8 cellular contexts compared by ENCODE assay signal in genomic region chr10:17648243-17648750, GRCh38. TPM values are rescaled to one million over a fixed set of nuclear protein-coding genes. Genes with fewer than 3 reads are reported as not detected.
DNase-seq lines count a peak whose midpoint lies in the region; ATAC-seq and TF ChIP-seq lines count a peak whose summit lies in the region.
"Not testable (repeated sequence)": the region's sequence is repeated elsewhere in the genome, so short reads cannot be mapped to it uniquely, and the experiment has no call there.

No MANE protein-coding gene starts in this region.

- H3K27ac Mint-ChIP-seq in H9 = 0 out of 7 replicates have a peak overlapping the region, but pooled peaks of 1 of the 3 experiments have one; percentile 12
- peak overlapping the region; percentile 94 for H3K27ac Mint-ChIP-seq in activated CD8-positive, alpha-beta T cell treated with anti-CD3 and anti-CD28 coated beads for 36 hours
- peak overlapping the region; percentile 82 for H3K27ac Mint-ChIP-seq in activated T-helper 1 cell treated with anti-CD3 and anti-CD28 coated beads, Interleukin-12 subunit alpha, Interleukin-12 subunit beta, Interleukin-2, Interleukin-4 antibody, amounts not matched to agents 30 ng/mL and 10 ng/mL and 1 ng/mL, durations not matched to agents 14 hours and 24 hours and 36 hours
- H3K27ac Mint-ChIP-seq in naive thymus-derived CD4-positive, alpha-beta T cell = peak overlapping the region; percentile 47 to 94 (median 74)

- DNase-seq in H9 = not testable (repeated sequence)
- peak; percentile 19 to 93 (median 59) for DNase-seq in T-helper 2 cell
- peak; percentile 91 for DNase-seq in activated CD8-positive, alpha-beta T cell treated with anti-CD3 and anti-CD28 coated beads for 36 hours
- peak; percentile 34 for DNase-seq in activated T-helper 1 cell treated with anti-CD3 and anti-CD28 coated beads, Interleukin-12 subunit alpha, Interleukin-12 subunit beta, Interleukin-2, Interleukin-4 antibody, amounts not matched to agents 30 ng/mL and 10 ng/mL and 1 ng/mL, durations not matched to agents 14 hours and 24 hours and 36 hours (ENCODE audit: low spot score)
- peak; percentile 63 for DNase-seq in central memory CD4-positive, alpha-beta T cell
- DNase-seq in naive thymus-derived CD4-positive, alpha-beta T cell = peak in 4 of 9 donors; percentile 3 to 37 (median 6)
- DNase-seq in stimulated activated CD4-positive, alpha-beta T cell treated with anti-CD3 and anti-CD28 coated beads, Interleukin-4, amount 100 ng/mL, for 48 hours (ENCODE audit: low read depth in 2 of 2) = peak; percentile 19 to 28
- DNase-seq in stimulated activated naive CD8-positive, alpha-beta T cell treated with anti-CD3 and anti-CD28 coated beads, Interleukin-15, Interleukin-2, amounts not matched to agents 100 U/mL and 50 U/mL, for 24 hours = peak; percentile 77

- no CpG with 5 or more reads among the region's 9 CpGs for WGBS in H9 (ENCODE audit: extremely low coverage, insufficient read length, low lambda C conversion rate)

- H3K4ac ChIP-seq in H9 (ENCODE audit: low read depth, low read length) = not testable (repeated sequence)

- peak overlapping the region; percentile 10 for H4K91ac ChIP-seq in H9 (ENCODE audit: insufficient read length, low read depth, low read length)

- not testable (repeated sequence) for H3K56ac ChIP-seq in H9 (ENCODE audit: insufficient read length, low read depth, low read length)

- not testable (repeated sequence) for H3T11ph ChIP-seq in H9 (ENCODE audit: low read length)

- H2AFZ ChIP-seq in H9 (ENCODE audit: low read length) = not testable (repeated sequence)

- H3K4me3 Mint-ChIP-seq in H9 = not testable (repeated sequence)
- H3K4me3 Mint-ChIP-seq in activated CD8-positive, alpha-beta T cell treated with anti-CD3 and anti-CD28 coated beads for 36 hours = peak overlapping the region; percentile 67
- H3K4me3 Mint-ChIP-seq in activated T-helper 1 cell treated with anti-CD3 and anti-CD28 coated beads, Interleukin-12 subunit alpha, Interleukin-12 subunit beta, Interleukin-2, Interleukin-4 antibody, amounts not matched to agents 30 ng/mL and 10 ng/mL and 1 ng/mL, durations not matched to agents 14 hours and 24 hours and 36 hours = peak overlapping the region; percentile 59
- H3K4me3 Mint-ChIP-seq in naive thymus-derived CD4-positive, alpha-beta T cell = peak overlapping the region; percentile 73 to 99 (median 82)

- H3K9me3 ChIP-seq in H9 (ENCODE audit: control insufficient read depth, low read depth, low read length); naive thymus-derived CD4-positive, alpha-beta T cell (ENCODE audit: control insufficient read depth in 2 of 3, low read length in 3 of 3): not testable (repeated sequence)

- H3K4me2 ChIP-seq in H9 (ENCODE audit: insufficient read depth, insufficient read length, low read length) = not testable (repeated sequence)

- H3K14ac ChIP-seq in H9 (ENCODE audit: insufficient read depth, low read length) = not testable (repeated sequence)

- not testable (repeated sequence) for H3K36me3 ChIP-seq in naive thymus-derived CD4-positive, alpha-beta T cell (ENCODE audit: control insufficient read depth in 2 of 3, insufficient read depth in 3 of 3, low read length in 3 of 3)

- H3K23me2 ChIP-seq in H9 (ENCODE audit: insufficient read length, low read depth, low read length, poor library complexity, severe bottlenecking) = not testable (repeated sequence)

- TF ChIP-seq CTCF in H9 (conservative IDR thresholded peaks at IDR 0.05); activated CD8-positive, alpha-beta T cell treated with anti-CD3 and anti-CD28 coated beads for 36 hours (IDR thresholded peaks at IDR 0.05): not testable (repeated sequence)

- H2BK15ac ChIP-seq in H9 (ENCODE audit: low read depth, low read length) = not testable (repeated sequence)

- H3K79me2 ChIP-seq in H9 (ENCODE audit: insufficient read depth, low read length) = peaks cover 36% of the 10 kb centered on the region

- H3K4me1 ChIP-seq in H9 (ENCODE audit: insufficient read depth, low read length) = not testable (repeated sequence)
- H3K4me1 ChIP-seq in naive thymus-derived CD4-positive, alpha-beta T cell (ENCODE audit: control insufficient read depth in 2 of 2, insufficient read depth in 2 of 2, low read length in 2 of 2) = peaks cover 17 to 31% of the 10 kb centered on the region in 2 donors

- peak overlapping the region; percentile 29 for H3K4me3 ChIP-seq in naive thymus-derived CD4-positive, alpha-beta T cell (ENCODE audit: low read length)

- H3K18ac ChIP-seq in H9 (ENCODE audit: insufficient read length, low read depth, low read length) = not testable (repeated sequence)

- not testable (repeated sequence) for H4K8ac ChIP-seq in H9 (replicated peaks; ENCODE audit: insufficient read length, low read depth, low read length)

- not testable (repeated sequence) for H3K79me1 ChIP-seq in H9 (ENCODE audit: insufficient read depth, low read depth, low read length, poor library complexity, severe bottlenecking)

- ATAC-seq in activated CD8-positive, alpha-beta T cell treated with anti-CD3 and anti-CD28 coated beads for 36 hours = peak; percentile 50
- not testable (repeated sequence) for ATAC-seq in naive thymus-derived CD4-positive, alpha-beta T cell
- peak; percentile 72 for ATAC-seq in stimulated activated naive CD8-positive, alpha-beta T cell treated with anti-CD3 and anti-CD28 coated beads, Interleukin-15, Interleukin-2, amounts not matched to agents 100 U/mL and 50 U/mL, for 24 hours

- H3K27ac ChIP-seq in H9 (ENCODE audit: insufficient read length, low read depth, low read length) = not testable (repeated sequence)
- H3K27ac ChIP-seq in naive thymus-derived CD4-positive, alpha-beta T cell (ENCODE audit: low read depth, low read length) = peak overlapping the region; percentile 42

- peaks cover 22 to 28% (median 28%) of the 10 kb centered on the region in 3 experiments for H3K36me3 Mint-ChIP-seq in H9 (ENCODE audit: insufficient read depth in 1 of 3, low read depth in 3 of 3)
- peaks cover 58% of the 10 kb centered on the region for H3K36me3 Mint-ChIP-seq in activated CD8-positive, alpha-beta T cell treated with anti-CD3 and anti-CD28 coated beads for 36 hours (ENCODE audit: low read depth)
- peaks cover 50% of the 10 kb centered on the region for H3K36me3 Mint-ChIP-seq in activated T-helper 1 cell treated with anti-CD3 and anti-CD28 coated beads, Interleukin-12 subunit alpha, Interleukin-12 subunit beta, Interleukin-2, Interleukin-4 antibody, amounts not matched to agents 30 ng/mL and 10 ng/mL and 1 ng/mL, durations not matched to agents 14 hours and 24 hours and 36 hours (ENCODE audit: low read depth)
- peaks cover 6 to 46% (median 23%) of the 10 kb centered on the region in 5 donors for H3K36me3 Mint-ChIP-seq in naive thymus-derived CD4-positive, alpha-beta T cell

- not testable (repeated sequence) for H3K27me3 Mint-ChIP-seq in H9 (ENCODE audit: low read depth); activated CD8-positive, alpha-beta T cell treated with anti-CD3 and anti-CD28 coated beads for 36 hours; activated T-helper 1 cell treated with anti-CD3 and anti-CD28 coated beads, Interleukin-12 subunit alpha, Interleukin-12 subunit beta, Interleukin-2, Interleukin-4 antibody, amounts not matched to agents 30 ng/mL and 10 ng/mL and 1 ng/mL, durations not matched to agents 14 hours and 24 hours and 36 hours (ENCODE audit: insufficient read depth); naive thymus-derived CD4-positive, alpha-beta T cell

- H2BK20ac ChIP-seq in H9 (ENCODE audit: low read depth, low read length, poor library complexity, severe bottlenecking) = not testable (repeated sequence)

- not testable (repeated sequence) for H2BK12ac ChIP-seq in H9 (ENCODE audit: insufficient read length, low read depth, low read length)

- intact Hi-C loops in activated CD8-positive, alpha-beta T cell treated with anti-CD3 and anti-CD28 coated beads for 36 hours (cut with micrococcal nuclease) = loop anchor here (1.0 to 10.0 kb wide), 2 partner anchors 34 to 413 kb away; no protein-coding TSS in a partner anchor
- intact Hi-C loops in activated T-helper 1 cell treated with anti-CD3 and anti-CD28 coated beads, Interleukin-12 subunit alpha, Interleukin-12 subunit beta, Interleukin-2, Interleukin-4 antibody, amounts not matched to agents 30 ng/mL and 10 ng/mL and 1 ng/mL, durations not matched to agents 14 hours and 24 hours and 36 hours (cut with micrococcal nuclease) = loop anchor here (10.0 kb wide), 1 partner anchor 623 kb away; no protein-coding TSS in a partner anchor
- intact Hi-C loops in naive thymus-derived CD4-positive, alpha-beta T cell (cut with micrococcal nuclease) = loop anchor here (2.0 to 10.0 kb wide), 7 partner anchors 15 to 1783 kb away; partner anchors contain the start of genes MINDY3 (in 1 of the 2), ST8SIA6 (in 1 of the 2) and TRDMT1 (in 1 of the 2)

- H3K9ac ChIP-seq in H9 (ENCODE audit: extremely low read depth, insufficient read length, low read length) = not testable (repeated sequence)

- not testable (repeated sequence) for H2BK5ac ChIP-seq in H9 (ENCODE audit: insufficient read length, low read length)

- CTCF ChIA-PET in activated CD8-positive, alpha-beta T cell treated with anti-CD3 and anti-CD28 coated beads for 36 hours (lab: Charles Lee) = interaction anchor here (0.6 to 1.9 kb wide), 4 partner anchors 10 to 88 kb away, joined by 3 to 5 read pairs (median 3); no protein-coding TSS in a partner anchor
- CTCF ChIA-PET in naive thymus-derived CD4-positive, alpha-beta T cell (lab: Charles Lee) = not testable (repeated sequence)

- not testable (repeated sequence) for H2AK5ac ChIP-seq in H9 (ENCODE audit: insufficient read length, low read length)

- H3K27me3 ChIP-seq in H9 (ENCODE audit: insufficient read depth, low read length); naive thymus-derived CD4-positive, alpha-beta T cell (ENCODE audit: control insufficient read depth in 2 of 2, insufficient read depth in 2 of 2, low read length in 2 of 2): not testable (repeated sequence)

- POLR2A ChIA-PET in activated CD8-positive, alpha-beta T cell treated with anti-CD3 and anti-CD28 coated beads for 36 hours (lab: Charles Lee) = interaction anchor here (0.9 to 1.3 kb wide), 2 partner anchors 9 to 26 kb away, joined by 3 read pairs; no protein-coding TSS in a partner anchor
- POLR2A ChIA-PET in naive thymus-derived CD4-positive, alpha-beta T cell (lab: Charles Lee) = not testable (repeated sequence)

- not testable (repeated sequence) for H2BK120ac ChIP-seq in H9 (ENCODE audit: low read depth, low read length, poor library complexity, severe bottlenecking)

- H3K23ac ChIP-seq in H9 (ENCODE audit: insufficient read length, low read depth, low read length) = not testable (repeated sequence)

- peaks cover 8 to 15% of the 10 kb centered on the region in 2 experiments for H3K9me3 Mint-ChIP-seq in H9
- H3K9me3 Mint-ChIP-seq in activated CD8-positive, alpha-beta T cell treated with anti-CD3 and anti-CD28 coated beads for 36 hours = peaks cover 12% of the 10 kb centered on the region
- peaks cover 14% of the 10 kb centered on the region for H3K9me3 Mint-ChIP-seq in activated T-helper 1 cell treated with anti-CD3 and anti-CD28 coated beads, Interleukin-12 subunit alpha, Interleukin-12 subunit beta, Interleukin-2, Interleukin-4 antibody, amounts not matched to agents 30 ng/mL and 10 ng/mL and 1 ng/mL, durations not matched to agents 14 hours and 24 hours and 36 hours
- H3K9me3 Mint-ChIP-seq in naive thymus-derived CD4-positive, alpha-beta T cell = not testable (repeated sequence)

- H4K20me1 ChIP-seq in H9 (ENCODE audit: control insufficient read depth, insufficient read depth, insufficient read length) = not testable (repeated sequence)

- H3K4me1 Mint-ChIP-seq in H9 = peaks cover 33 to 43% of the 10 kb centered on the region in 2 experiments
- peaks cover 72% of the 10 kb centered on the region for H3K4me1 Mint-ChIP-seq in activated CD8-positive, alpha-beta T cell treated with anti-CD3 and anti-CD28 coated beads for 36 hours (ENCODE audit: low read depth)
- peaks cover 77% of the 10 kb centered on the region for H3K4me1 Mint-ChIP-seq in activated T-helper 1 cell treated with anti-CD3 and anti-CD28 coated beads, Interleukin-12 subunit alpha, Interleukin-12 subunit beta, Interleukin-2, Interleukin-4 antibody, amounts not matched to agents 30 ng/mL and 10 ng/mL and 1 ng/mL, durations not matched to agents 14 hours and 24 hours and 36 hours (ENCODE audit: low read depth)
- H3K4me1 Mint-ChIP-seq in naive thymus-derived CD4-positive, alpha-beta T cell = peaks cover 45 to 89% (median 84%) of the 10 kb centered on the region in 7 donors

- not testable (repeated sequence) for H4K5ac ChIP-seq in H9 (ENCODE audit: insufficient read length, low read depth, low read length)

RNA-seq across cellular contexts. Expression of gene STAM, which starts 4.3 kb away (rescaled TPM):
- 26.9 and 29.3 TPM in 2 replicates for total RNA-seq in H9 (2021)
- total RNA-seq in activated CD8-positive, alpha-beta T cell treated with anti-CD3 and anti-CD28 coated beads for 36 hours = 10 to 100 TPM; 21.6 to 24.5 TPM
- total RNA-seq in activated T-helper 1 cell treated with anti-CD3 and anti-CD28 coated beads, Interleukin-12 subunit alpha, Interleukin-12 subunit beta, Interleukin-2, Interleukin-4 antibody, amounts not matched to agents 30 ng/mL and 10 ng/mL and 1 ng/mL, durations not matched to agents 14 hours and 24 hours and 36 hours = 23.3 and 26.8 TPM in 2 replicates
- 10 to 100 TPM; 18.3 to 25.4 (median 19.6) TPM for total RNA-seq in naive thymus-derived CD4-positive, alpha-beta T cell
- 10 to 100 TPM; 11.9 to 13.6 TPM for polyA plus RNA-seq in naive thymus-derived CD4-positive, alpha-beta T cell

RNA-seq across cellular contexts. Expression of gene HACD1, which starts 31.1 kb away (rescaled TPM):
- 23.7 and 25.0 TPM in 2 replicates for total RNA-seq in H9 (2021)
- total RNA-seq in activated CD8-positive, alpha-beta T cell treated with anti-CD3 and anti-CD28 coated beads for 36 hours = 1 to 10 TPM; 2.6 to 2.8 TPM
- 0.80 and 1.5 TPM in 2 replicates for total RNA-seq in activated T-helper 1 cell treated with anti-CD3 and anti-CD28 coated beads, Interleukin-12 subunit alpha, Interleukin-12 subunit beta, Interleukin-2, Interleukin-4 antibody, amounts not matched to agents 30 ng/mL and 10 ng/mL and 1 ng/mL, durations not matched to agents 14 hours and 24 hours and 36 hours
- total RNA-seq in naive thymus-derived CD4-positive, alpha-beta T cell = 1 to 10 TPM in 1 of 5 experiments, under 1 TPM in 2, not detected in 2; 0.24 to 1.6 (median 0.80) TPM
- 1 to 10 TPM in 1 of 2 donors, not detected in 1; 1.5 TPM for polyA plus RNA-seq in naive thymus-derived CD4-positive, alpha-beta T cell
